Comparison of ENCODE assay signal across 8 cellular contexts in genomic region chr16:20900299-20901067, GRCh38. TPM values are rescaled to one million over a fixed set of nuclear protein-coding genes. Genes with fewer than 3 reads are reported as not detected.
DNase-seq lines count a peak whose midpoint lies in the region; ATAC-seq, FAIRE-seq and TF ChIP-seq lines count a peak whose summit lies in the region.

DCUN1D3 (minus strand) TSS chr16:20900358; CDS start chr16:20862538, 37,820 bp downstream.
LYRM1 (plus strand) TSS chr16:20900771; CDS start chr16:20915556, 14,785 bp downstream.

- TF ChIP-seq POLR2A in GM12892 (IDR thresholded peaks at IDR 0.05; ENCODE audit: low read depth, low read length) (peak; percentile 82; the same call in 1 of the 2 replicates), prostate gland (IDR thresholded peaks at IDR 0.05) (peak; percentile 80)

- peak; percentile 91 for FAIRE-seq in GM12892 (lab: Jason Lieb, UNC)

- H3K9me3 ChIP-seq in T-helper 17 cell (ENCODE audit: control insufficient read depth, low read length, poor library complexity, severe bottlenecking) (no peaks in the 10 kb centered on the region), prostate gland (no peaks in the 10 kb centered on the region)

- H3K4me1 ChIP-seq in prostate gland (replicated peaks) (peaks cover 5% of the 10 kb centered on the region), urinary bladder (ENCODE audit: insufficient read depth) (peaks cover 4% of the 10 kb centered on the region)

- no peaks in the 10 kb centered on the region for H3K27me3 Mint-ChIP-seq in T-helper 17 cell

- peak within 1 kb of the TSS; percentile 97 for H3K4me3 Mint-ChIP-seq in T-helper 17 cell

- H3K36me3 Mint-ChIP-seq in T-helper 17 cell (ENCODE audit: low read depth), result peaks cover 3% of the 10 kb centered on the region

- H3K36me3 ChIP-seq in prostate gland (no peaks in the 10 kb centered on the region), urinary bladder (ENCODE audit: insufficient read depth) (no peaks in the 10 kb centered on the region)

- intact Hi-C loops in left ventricle myocardium superior (cut with micrococcal nuclease) (loop anchor here (10.0 kb wide), 1 partner anchor 46 kb away; no protein-coding TSS in a partner anchor), prostate gland (cut with DNase I) (loop anchor here (5.0 kb wide), 1 partner anchor 48 kb away; no protein-coding TSS in a partner anchor)

- DNase-seq in GM12892 (ENCODE audit: insufficient read length), result peak; percentile 79
- peak; percentile 87 for DNase-seq in NCI-H1694 treated with DMSO at 0.1 percent for 48 hours (lab: John Stamatoyannopoulos, UW)
- peak; percentile 64 to 85 (median 82) for DNase-seq in T-helper 17 cell
- peak; percentile 68 to 97 (median 94) for DNase-seq in amygdala (lab: John Stamatoyannopoulos, UW)
- DNase-seq in left ventricle myocardium superior, result peak; percentile 98
- DNase-seq in prostate gland (ENCODE audit: low spot score), result peak; percentile 97

- peak; percentile 72 for ATAC-seq in HG02870 (IDR thresholded peaks at IDR 0.05; ENCODE audit: unreplicated experiment)
- ATAC-seq in T-helper 17 cell, result peak; percentile 82
- peak; percentile 93 for ATAC-seq in left ventricle myocardium superior

- H3K27ac ChIP-seq in prostate gland, result peak within 1 kb of the TSS; percentile 97
- peak within 1 kb of the TSS; percentile 98 for H3K27ac ChIP-seq in urinary bladder (ENCODE audit: low read depth)

- peak in 1 of 4 experiments; percentile 9 for TF ChIP-seq CTCF in prostate gland (IDR thresholded peaks at IDR 0.05)

- peak within 1 kb of the TSS; percentile 97 for H3K27ac Mint-ChIP-seq in T-helper 17 cell

- peaks cover 64% of the 10 kb centered on the region for H3K4me1 Mint-ChIP-seq in T-helper 17 cell

- H3K27me3 ChIP-seq in prostate gland (replicated peaks; ENCODE audit: insufficient read depth), result no peaks in the 10 kb centered on the region

- under 1% methylated on average over 53 of the region's 62 CpGs for WGBS in prostate gland
- under 1% methylated on average over 62 of the region's 62 CpGs for WGBS in urinary bladder

- H3K4me3 ChIP-seq in prostate gland, result peak within 1 kb of the TSS; percentile 57 to 73
- peak within 1 kb of the TSS; percentile 78 for H3K4me3 ChIP-seq in urinary bladder (ENCODE audit: low read depth, low read length)

RNA-seq across cellular contexts. Expression of gene DCUN1D3, which starts in this region (rescaled TPM):
- 2.5 TPM for polyA plus RNA-seq in GM12892 (2012; ENCODE audit: missing spikeins)
- total RNA-seq in T-helper 17 cell, result 1 to 10 TPM; 3.9 to 4.0 TPM
- 16.5 TPM for total RNA-seq in left ventricle myocardium superior
- 10 to 100 TPM in 1 of 2 donors, 1 to 10 TPM in 1; 7.2 to 16.5 TPM for total RNA-seq in prostate gland
- total RNA-seq in urinary bladder, result 13.0 TPM
- 6.8 TPM for polyA plus RNA-seq in urinary bladder

RNA-seq across cellular contexts. Expression of gene LYRM1, which starts in this region (rescaled TPM):
- 31.9 TPM for polyA plus RNA-seq in GM12892 (2012; ENCODE audit: missing spikeins)
- total RNA-seq in T-helper 17 cell (10 to 100 TPM; 15.0 to 20.1 TPM), left ventricle myocardium superior (71.5 TPM), prostate gland (10 to 100 TPM; 26.1 to 64.5 TPM), urinary bladder (54.6 TPM)
- polyA plus RNA-seq in urinary bladder, result 59.8 TPM

Comparison
In these comparisons a context has a peak if more than half of its experiments do, and no peak if none do; other contexts are left out.
1. Peak in every context shown above with its lines: DNase-seq, ATAC-seq, H3K4me3 ChIP-seq and H3K27ac ChIP-seq.